Comparison of ENCODE assay signal across 9 cellular contexts in the genomic region with DNA sequence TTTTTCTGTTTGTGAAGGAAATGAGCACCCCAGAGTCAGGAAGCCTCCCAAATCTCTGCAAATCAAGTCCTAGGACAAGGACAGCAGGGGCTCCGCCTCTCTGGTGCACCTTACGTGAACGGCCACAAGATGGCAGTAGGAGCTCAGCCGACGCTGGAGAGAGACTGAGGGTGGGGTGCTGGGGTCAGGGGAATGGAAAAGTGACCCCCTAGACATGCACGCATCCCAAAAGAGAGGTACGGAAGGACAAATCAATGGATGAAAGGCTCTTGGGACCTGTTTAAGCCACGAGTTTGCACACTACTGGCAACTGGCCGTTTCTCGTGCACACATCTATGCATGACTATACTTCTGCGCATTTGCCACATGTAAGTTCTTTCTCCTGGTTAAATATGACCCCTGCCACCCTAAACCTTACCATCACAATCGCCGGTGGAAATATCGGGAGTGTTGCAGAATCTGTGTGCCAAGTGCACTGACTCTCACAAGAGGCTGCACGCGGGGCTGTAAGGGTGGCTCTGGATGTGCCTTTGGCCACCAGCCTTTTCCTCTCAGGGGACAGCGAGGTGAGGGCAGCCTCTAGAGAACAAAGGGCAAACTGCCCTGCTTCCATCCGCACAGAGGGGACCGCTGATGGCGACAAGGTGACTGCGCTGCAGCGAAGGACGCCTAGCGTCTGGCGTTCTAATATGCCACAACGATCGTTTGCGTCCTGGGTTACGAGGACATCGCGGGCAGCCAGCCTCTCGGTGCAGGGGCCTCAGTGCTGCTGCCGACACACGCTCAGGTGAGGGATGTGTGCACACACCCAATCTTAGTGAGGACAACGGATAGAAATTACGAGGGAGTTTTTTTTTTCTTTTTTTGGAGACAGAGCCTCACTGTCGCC.
A peak's percentile ranks its signal among the peaks of the same experiment; 100 is the strongest.
DNase-seq lines count a peak whose midpoint lies in the region; ATAC-seq and TF ChIP-seq lines count a peak whose summit lies in the region.
"Had no signal": no experiment of that assay in that cellular context is flagged by ENCODE, and none has a peak within 500 bp of the region (broad histone marks: within the 10 kb centered on the region; RNA-seq: fewer than 3 reads in every experiment).

No MANE protein-coding gene starts in this region.

- peak overlapping the region; percentile 20; the same call in 1 of the 2 replicates for H3K9ac ChIP-seq in PC-3 (ENCODE audit: low read length)

- H3K9me3 Mint-ChIP-seq in osteocyte (ENCODE audit: unreplicated experiment) = peaks cover 14% of the 10 kb centered on the region
- H3K9me3 Mint-ChIP-seq: IgD-negative memory B cell had no signal

- H3K27ac Mint-ChIP-seq in osteocyte (ENCODE audit: unreplicated experiment) = no peak overlapping the region
- H3K27ac Mint-ChIP-seq: IgD-negative memory B cell had no signal

- intact Hi-C loops in PC-3 (cut with micrococcal nuclease) = loop anchor here (1.0 to 10.0 kb wide), 6 partner anchors 35 to 716 kb away; no protein-coding TSS in a partner anchor

- TF ChIP-seq EP300 in gastroesophageal sphincter (IDR thresholded peaks at IDR 0.05) (no peak), upper lobe of left lung (IDR thresholded peaks at IDR 0.05) (no peak)

- CTCF ChIA-PET in PC-3 (lab: Charles Lee) = interaction anchor here (0.6 to 1.7 kb wide), 5 partner anchors 161 to 614 kb away, joined by 3 to 6 read pairs (median 4); no protein-coding TSS in a partner anchor

- 0 out of 2 replicates have a peak, but pooled peaks cover 10% of the 10 kb centered on the region for H3K79me2 ChIP-seq in PC-3 (ENCODE audit: low read length)

- H3K27ac ChIP-seq in PC-3 (ENCODE audit: low read length) (peak overlapping the region; percentile 15), gastroesophageal sphincter (no peak overlapping the region), upper lobe of left lung (no peak overlapping the region)

- ATAC-seq in HG03521 (IDR thresholded peaks at IDR 0.05; ENCODE audit: unreplicated experiment) (peak; percentile 48), PC-3 (peak; percentile 27), gastroesophageal sphincter (peak; percentile 57), upper lobe of left lung (ENCODE audit: low FRiP score in 2 of 2) (peak; percentile 71 to 80)

- no peaks in the 10 kb centered on the region for H3K36me3 Mint-ChIP-seq in osteocyte (ENCODE audit: unreplicated experiment)
- H3K36me3 Mint-ChIP-seq: IgD-negative memory B cell had no signal

- 0 out of 2 replicates have a peak overlapping the region, but pooled peaks have one; percentile 14 for H2AFZ ChIP-seq in PC-3 (ENCODE audit: low read length)

- no peaks in the 10 kb centered on the region for H4K20me1 ChIP-seq in PC-3 (ENCODE audit: low read length)

- H3K9me3 ChIP-seq in PC-3 (ENCODE audit: low read length) (no peaks in the 10 kb centered on the region), gastroesophageal sphincter (no peaks in the 10 kb centered on the region), upper lobe of left lung (no peaks in the 10 kb centered on the region)

- POLR2A ChIA-PET in PC-3 (lab: Charles Lee; ENCODE audit: unreplicated experiment) = interaction anchor here (0.5 kb wide), 1 partner anchor 148 kb away, joined by 11 read pairs; no protein-coding TSS in a partner anchor

- 77 to 82% methylated on average over 21 to 30 of the region's 37 CpGs for WGBS in gastroesophageal sphincter (ENCODE audit: low coverage in 1 of 2), 2 donors
- 68 to 84% methylated on average over 32 to 37 of the region's 37 CpGs for WGBS in upper lobe of left lung, 2 donors

- H3K27me3 ChIP-seq in PC-3 (ENCODE audit: low read length) = no peaks in the 10 kb centered on the region
- no peaks in the 10 kb centered on the region for H3K27me3 ChIP-seq in gastroesophageal sphincter
- no peaks in the 10 kb centered on the region for H3K27me3 ChIP-seq in upper lobe of left lung

- H3K36me3 ChIP-seq in PC-3 (ENCODE audit: low read depth, low read length) (no peaks in the 10 kb centered on the region), gastroesophageal sphincter (no peaks in the 10 kb centered on the region), upper lobe of left lung (no peaks in the 10 kb centered on the region)

- H3K4me1 Mint-ChIP-seq in osteocyte (ENCODE audit: unreplicated experiment) = peaks cover 5% of the 10 kb centered on the region

- H3K4me3 ChIP-seq in PC-3 (ENCODE audit: low read length) (0 out of 2 replicates have a peak overlapping the region, but pooled peaks have one; percentile 10), gastroesophageal sphincter (no peak overlapping the region), upper lobe of left lung (no peak overlapping the region)

- no peaks in the 10 kb centered on the region for H3K9me2 ChIP-seq in PC-3 (replicated peaks; ENCODE audit: low read length)

- BruUV-seq in PC-3 (replicated peaks; lab: Mats Ljungman, UMichigan) = no TSS peak

- H3K4me2 ChIP-seq in PC-3 (ENCODE audit: low read length) = peak overlapping the region; percentile 47

- H3K4me3 Mint-ChIP-seq in osteocyte (ENCODE audit: unreplicated experiment) = no peak overlapping the region

- no peak for TF ChIP-seq POLR2A in gastroesophageal sphincter (IDR thresholded peaks at IDR 0.05)
- no peak for TF ChIP-seq POLR2A in upper lobe of left lung (IDR thresholded peaks at IDR 0.05)

- DNase-seq in COLO668 (lab: John Stamatoyannopoulos, UW; ENCODE audit: unreplicated experiment) = peak; percentile 42
- DNase-seq in PC-3 = peak; percentile 80
- DNase-seq in activated effector memory CD4-positive, alpha-beta T cell treated with anti-CD3 and anti-CD28 coated beads, Interleukin-2, amount 50 U/mL, for 16 hours = peak; percentile 83
- no peak for DNase-seq in osteocyte (ENCODE audit: extremely low spot score, unreplicated experiment)
- DNase-seq in upper lobe of left lung = peak; percentile 45 to 66
- DNase-seq in NCI-H2029 (lab: John Stamatoyannopoulos, UW) = no peak

- peaks cover 9% of the 10 kb centered on the region for H3F3A ChIP-seq in PC-3 (ENCODE audit: low read length, unreplicated experiment)

- H3K4me1 ChIP-seq in PC-3 (ENCODE audit: insufficient read depth, low read length) (peaks cover 40% of the 10 kb centered on the region), gastroesophageal sphincter (peaks cover 0 to 6% (median 0%) of the 10 kb centered on the region in 3 donors), upper lobe of left lung (peaks cover 3 to 13% (median 7%) of the 10 kb centered on the region in 4 donors)

- no peaks in the 10 kb centered on the region for H3K27me3 Mint-ChIP-seq in osteocyte (ENCODE audit: unreplicated experiment)

- TF ChIP-seq CTCF in PC-3 (conservative IDR thresholded peaks at IDR 0.05; ENCODE audit: low read depth, low read length) (peak; percentile 99), gastroesophageal sphincter (IDR thresholded peaks at IDR 0.05) (peak; percentile 77 to 95 (median 84)), osteocyte (IDR thresholded peaks at IDR 0.05) (peak; percentile 98), upper lobe of left lung (IDR thresholded peaks at IDR 0.05) (peak; percentile 79 to 87 (median 82))

Comparison
In these comparisons a context has a peak if more than half of its experiments do, and no peak if none do; other contexts are left out.
1. DNase-seq: peak in COLO668 (single experiment), PC-3 (single experiment), activated effector memory CD4-positive, alpha-beta T cell treated with anti-CD3 and anti-CD28 coated beads, Interleukin-2, amount 50 U/mL, for 16 hours (single experiment) and upper lobe of left lung (2 of 2); none in osteocyte (single experiment) and NCI-H2029 (single experiment).
2. Peak in every context shown above with its lines, with median percentiles within 50 percentile points of each other: ATAC-seq and CTCF ChIP-seq.